11 cellular contexts compared by ENCODE assay signal in the genomic region with DNA sequence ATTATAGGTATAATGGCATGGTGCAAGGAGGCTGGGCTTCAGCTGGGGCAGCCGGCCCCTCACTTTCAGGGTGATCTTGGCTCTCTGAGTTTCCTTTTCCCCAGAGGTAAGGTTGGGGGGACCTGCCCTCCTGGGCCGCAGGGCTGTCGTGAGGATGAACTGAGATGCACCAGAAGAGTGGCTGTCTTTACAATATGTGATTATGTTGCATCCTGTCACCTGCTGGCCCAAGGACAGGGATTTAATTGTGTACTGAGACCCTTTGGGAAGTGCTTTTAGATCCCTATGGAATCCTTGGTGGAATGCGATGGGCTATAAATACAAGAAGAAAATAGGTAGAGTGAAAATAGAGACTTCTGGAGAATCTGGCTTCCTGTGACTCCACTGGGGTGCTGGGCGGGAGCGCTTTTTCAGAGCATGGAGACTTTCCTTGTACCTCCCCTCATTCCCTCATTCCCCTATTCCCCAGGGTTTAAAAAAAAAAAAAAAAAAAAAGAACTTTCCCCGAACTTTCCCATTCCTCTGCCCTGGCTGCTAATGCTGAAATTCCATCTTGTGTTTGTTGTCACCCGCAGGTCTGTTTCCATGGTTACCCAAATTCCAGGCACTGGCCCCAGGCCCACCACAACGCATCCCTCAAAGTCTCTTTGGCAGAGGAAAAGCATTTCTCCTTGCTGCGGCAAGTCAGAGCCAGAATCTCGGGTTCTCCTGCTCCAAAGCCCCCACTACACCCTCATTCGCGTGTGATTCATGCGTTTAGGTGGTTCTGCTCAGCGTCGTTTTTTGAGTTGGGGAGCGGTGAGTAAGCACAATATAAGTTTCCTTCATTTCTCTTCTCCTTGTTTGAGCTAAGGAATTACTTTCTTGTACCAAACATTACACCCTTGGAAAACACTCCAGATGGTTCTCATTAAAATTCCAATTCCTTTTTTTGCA. TPM values are rescaled to one million over a fixed set of nuclear protein-coding genes. Genes with fewer than 3 reads are reported as not detected.
DNase-seq lines count a peak whose midpoint lies in the region; ATAC-seq and TF ChIP-seq lines count a peak whose summit lies in the region.
"Had no signal": no experiment of that assay in that cellular context is flagged by ENCODE, and none has a peak within 500 bp of the region (broad histone marks: within the 10 kb centered on the region; RNA-seq: fewer than 3 reads in every experiment).

No MANE protein-coding gene starts in this region.

- no peaks in the 10 kb centered on the region for H3K4me1 Mint-ChIP-seq in effector memory CD8-positive, alpha-beta T cell (ENCODE audit: low read depth in 2 of 2)
- H3K4me1 Mint-ChIP-seq: activated B cell treated with CpG ODN at 0.5 μM for 24 hours had no signal

- no peak for ATAC-seq in left colon
- no peak for ATAC-seq in effector memory CD8-positive, alpha-beta T cell (replicated peaks)

- H3K27ac Mint-ChIP-seq in effector memory CD8-positive, alpha-beta T cell: no peak overlapping the region
- H3K27ac Mint-ChIP-seq: activated B cell treated with CpG ODN at 0.5 μM for 24 hours had no signal

- H3K9me3 Mint-ChIP-seq in effector memory CD8-positive, alpha-beta T cell: no peaks in the 10 kb centered on the region
- H3K9me3 Mint-ChIP-seq: activated B cell treated with CpG ODN at 0.5 μM for 24 hours had no signal

- peaks cover 42 to 44% of the 10 kb centered on the region in 2 donors for H3K27me3 Mint-ChIP-seq in effector memory CD8-positive, alpha-beta T cell

- TF ChIP-seq CTCF in HFF-Myc (IDR thresholded peaks at IDR 0.05; ENCODE audit: low read depth, low read length, missing control alignments) (no peak), choroid plexus epithelial cell (conservative IDR thresholded peaks at IDR 0.05; ENCODE audit: low read depth, low read length) (no peak)

- no peaks in the 10 kb centered on the region for H3K36me3 Mint-ChIP-seq in effector memory CD8-positive, alpha-beta T cell (ENCODE audit: insufficient read depth)

- intact Hi-C loops in left colon (cut with DNase I, micrococcal nuclease): no loop called here

- no peak overlapping the region for H3K4me3 Mint-ChIP-seq in effector memory CD8-positive, alpha-beta T cell
- H3K4me3 Mint-ChIP-seq: activated B cell treated with CpG ODN at 0.5 μM for 24 hours had no signal

- peak overlapping the region; percentile 22 for H3K4me3 ChIP-seq in HFF-Myc (replicated peaks; ENCODE audit: low read depth, low read length)
- no peak overlapping the region for H3K4me3 ChIP-seq in choroid plexus epithelial cell (ENCODE audit: low read depth, low read length)

- DNase-seq in HFF-Myc (ENCODE audit: extremely low read depth, low read depth): peak; percentile 96
- DNase-seq in choroid plexus epithelial cell (ENCODE audit: low read depth): peak; percentile 95
- DNase-seq in left colon: peak; percentile 25 to 51
- DNase-seq in stromal cell of bone marrow (ENCODE audit: low read depth): peak; percentile 96
- no peak for DNase-seq in NCI-H526 (lab: John Stamatoyannopoulos, UW)
- no peak for DNase-seq in LoVo (ENCODE audit: low spot score)
- DNase-seq in effector memory CD8-positive, alpha-beta T cell: no peak
- no peak for DNase-seq in activated naive CD4-positive, alpha-beta T cell treated with anti-CD3 and anti-CD28 coated beads, Interleukin-2, amount 50 U/mL, for 16 hours
- DNase-seq: activated B cell treated with CpG ODN at 0.5 μM for 24 hours, erythroblast, Karpas-422 had no signal

RNA-seq across cellular contexts. Expression of a gene that starts 21.8 kb away (rescaled TPM):
- total RNA-seq in left colon: 10 to 100 TPM; 30.0 to 34.1 TPM

RNA-seq across cellular contexts. Expression of a gene that starts 21.9 kb away (rescaled TPM):
- 10 to 100 TPM; 19.7 to 20.5 TPM for total RNA-seq in left colon

Comparison
In these comparisons a context has a peak if more than half of its experiments do, and no peak if none do; other contexts are left out.
1. DNase-seq: peak in HFF-Myc (single experiment), choroid plexus epithelial cell (single experiment), left colon (2 of 2) and stromal cell of bone marrow (single experiment); none in NCI-H526 (0 of 2), LoVo (single experiment), effector memory CD8-positive, alpha-beta T cell (0 of 3) and activated naive CD4-positive, alpha-beta T cell treated with anti-CD3 and anti-CD28 coated beads, Interleukin-2, amount 50 U/mL, for 16 hours (single experiment).